Comparison of ENCODE assay signal across 8 cellular contexts in genomic region chr12:3342051-3342450, GRCh38.
DNase-seq lines count a peak whose midpoint lies in the region; ATAC-seq and TF ChIP-seq lines count a peak whose summit lies in the region.

No MANE protein-coding gene starts in this region.

- no peaks in the 10 kb centered on the region for H3K9me3 Mint-ChIP-seq in mesothelial cell of epicardium

- DNase-seq in GM12864 (ENCODE audit: low read depth), result no peak
- peak; percentile 48 for DNase-seq in NCI-H2227 treated with DMSO at 0.1 percent for 48 hours (lab: John Stamatoyannopoulos, UW)
- peak; percentile 67 for DNase-seq in dermis blood vessel endothelial cell
- peak; percentile 36 to 66 for DNase-seq in mesothelial cell of epicardium (ENCODE audit: low spot score in 2 of 2, unreplicated experiment in 2 of 2)
- no peak for DNase-seq in stimulated activated naive CD4-positive, alpha-beta T cell (lab: John Stamatoyannopoulos, UW)

- H3K27me3 Mint-ChIP-seq in mesothelial cell of epicardium (ENCODE audit: low read depth), result peaks cover 57% of the 10 kb centered on the region

- no peak for ATAC-seq in GM18870 (IDR thresholded peaks at IDR 0.05; ENCODE audit: unreplicated experiment)
- no peak for ATAC-seq in HG03196 (IDR thresholded peaks at IDR 0.05; ENCODE audit: unreplicated experiment)
- no peak for ATAC-seq in GM21423 (IDR thresholded peaks at IDR 0.05; ENCODE audit: unreplicated experiment)

- H3K4me3 ChIP-seq in GM12864 (ENCODE audit: low read depth, low read length), result no peak overlapping the region

- peak; percentile 38 for TF ChIP-seq CTCF in GM12864 (IDR thresholded peaks at IDR 0.05; ENCODE audit: low read depth, low read length, missing control alignments)
- no peak for TF ChIP-seq CTCF in mesothelial cell of epicardium (IDR thresholded peaks at IDR 0.05; ENCODE audit: unreplicated experiment)

- no peak overlapping the region for H3K4me3 Mint-ChIP-seq in mesothelial cell of epicardium

- peak overlapping the region; percentile 39 for H3K27ac Mint-ChIP-seq in mesothelial cell of epicardium

- no peaks in the 10 kb centered on the region for H3K36me3 Mint-ChIP-seq in mesothelial cell of epicardium

- peaks cover 9% of the 10 kb centered on the region for H3K4me1 Mint-ChIP-seq in mesothelial cell of epicardium

Comparison
In these comparisons a context has a peak if more than half of its experiments do, and no peak if none do; other contexts are left out.
1. DNase-seq: peak in NCI-H2227 treated with DMSO at 0.1 percent for 48 hours (single experiment), dermis blood vessel endothelial cell (single experiment) and mesothelial cell of epicardium (2 of 2); none in GM12864 (single experiment) and stimulated activated naive CD4-positive, alpha-beta T cell (0 of 6).